ENCODE assay signal across 1 cellular context in the genomic region with DNA sequence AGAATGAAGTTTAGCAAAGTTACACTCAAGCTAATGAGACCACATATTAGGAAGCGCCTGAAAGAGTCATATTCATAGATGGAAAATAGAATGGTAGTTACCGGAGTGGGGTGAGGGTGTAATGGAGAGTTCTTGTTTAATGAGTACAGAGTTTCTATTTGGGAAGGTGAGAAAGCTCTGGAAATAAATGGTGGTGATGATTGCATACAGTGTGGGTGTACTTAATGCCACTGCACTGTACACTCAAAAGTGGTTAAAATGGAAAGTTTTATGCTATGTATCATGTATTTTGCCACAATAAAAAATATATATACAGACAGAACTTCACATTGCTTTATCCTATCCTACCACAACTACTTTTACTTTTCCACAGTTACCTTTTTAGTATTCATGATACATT.
TF ChIP-seq lines count a peak whose summit lies in the region.

No MANE protein-coding gene starts in this region.

TF ChIP-seq in H1, 55 proteins besides CTCF, POLR2A, EP300 and RAD21 (continued from another document):
- TF ChIP-seq BACH1 (IDR thresholded peaks at IDR 0.05; ENCODE audit: low read length) = no peak
- no peak for TF ChIP-seq JUND (IDR thresholded peaks at IDR 0.05; ENCODE audit: low read length)
